In genomic region chr7:8785081-8785480, GRCh38 we compare ENCODE assay signal across 17 cellular contexts.
DNase-seq lines count a peak whose midpoint lies in the region; ATAC-seq and TF ChIP-seq lines count a peak whose summit lies in the region.
"Had no signal": no experiment of that assay in that cellular context is flagged by ENCODE, and none has a peak within 500 bp of the region (broad histone marks: within the 10 kb centered on the region; RNA-seq: fewer than 3 reads in every experiment).

No MANE protein-coding gene starts in this region.

- no peak overlapping the region for H2BK15ac ChIP-seq in mesendoderm (replicated peaks; ENCODE audit: low read depth)

- H2BK5ac ChIP-seq in mesendoderm (ENCODE audit: low read length) = no peak overlapping the region

- H3K23ac ChIP-seq in mesendoderm (ENCODE audit: low read length) = no peak overlapping the region

- DNase-seq in NCI-H82 (lab: John Stamatoyannopoulos, UW) (peak; percentile 4), NCI-H82 treated with DMSO at 0.1 percent for 48 hours (lab: John Stamatoyannopoulos, UW; ENCODE audit: unreplicated experiment) (no peak), WTC11 (ENCODE audit: low spot score) (no peak), mesendoderm (peak; percentile 5), GM23248 (no peak), AG08396 (ENCODE audit: low spot score) (no peak), mammary epithelial cell (no peak)
- DNase-seq: CD4-positive, CD25-positive, alpha-beta regulatory T cell; Kasumi-1; NCI-H1048; NCI-H1417 treated with DMSO at 0.1 percent for 48 hours; NCI-H187 treated with DMSO at 0.1 percent for 48 hours; NK-92 treated with Interleukin-12 subunit alpha and Interleukin-12 subunit beta, amount 100 ng/mL, for 24 hours; SIG-M5; SK-N-SH had no signal

- H2BK120ac ChIP-seq in mesendoderm (ENCODE audit: low read depth, low read length) = no peak overlapping the region

- peaks cover 3% of the 10 kb centered on the region for H3K9me3 ChIP-seq in GM23248 (ENCODE audit: low read depth)
- peaks cover 6% of the 10 kb centered on the region for H3K9me3 ChIP-seq in mammary epithelial cell (replicated peaks; ENCODE audit: insufficient read depth, low read length)
- H3K9me3 ChIP-seq: SK-N-SH had no signal

- no peaks in the 10 kb centered on the region for H3K36me3 ChIP-seq in mesendoderm (ENCODE audit: control insufficient read depth, insufficient read depth, low read length)
- H3K36me3 ChIP-seq in GM23248 (ENCODE audit: low read depth) = no peaks in the 10 kb centered on the region
- H3K36me3 ChIP-seq in mammary epithelial cell (ENCODE audit: insufficient read depth, low read length) = no peaks in the 10 kb centered on the region

- POLR2A ChIA-PET in WTC11 (lab: Charles Lee) = no interaction called here

- ATAC-seq in WTC11 = peak; percentile 78
- ATAC-seq: Panc1 had no signal

- H4K8ac ChIP-seq in mesendoderm (ENCODE audit: low read depth, low read length) = no peak overlapping the region

- H3K4me1 ChIP-seq in mesendoderm (ENCODE audit: control insufficient read depth, low read depth, low read length) (peaks cover 3% of the 10 kb centered on the region), GM23248 (ENCODE audit: insufficient read depth) (no peaks in the 10 kb centered on the region), mammary epithelial cell (ENCODE audit: insufficient read depth, low read length) (no peaks in the 10 kb centered on the region)

- peaks cover 9% of the 10 kb centered on the region for H3K4me1 Mint-ChIP-seq in WTC11
- H3K4me1 Mint-ChIP-seq: B cell; CD4-positive, CD25-positive, alpha-beta regulatory T cell had no signal

- H4K20me1 ChIP-seq in GM23248 (ENCODE audit: insufficient read depth) (no peaks in the 10 kb centered on the region), mammary epithelial cell (ENCODE audit: insufficient read depth, low read length) (no peaks in the 10 kb centered on the region)

- H3K9me3 Mint-ChIP-seq in WTC11 = no peaks in the 10 kb centered on the region

- no peak overlapping the region for H3K27ac Mint-ChIP-seq in WTC11
- H3K27ac Mint-ChIP-seq: B cell; CD4-positive, CD25-positive, alpha-beta regulatory T cell had no signal

- H3K9ac ChIP-seq in mesendoderm (ENCODE audit: low read length) (no peak overlapping the region), GM23248 (no peak overlapping the region), mammary epithelial cell (ENCODE audit: insufficient read depth, low read length) (no peak overlapping the region)
- H3K9ac ChIP-seq: SK-N-SH had no signal

- no peak overlapping the region for H3K56ac ChIP-seq in mesendoderm (ENCODE audit: low read length)

- dilution Hi-C loops in mammary epithelial cell (cut with HindIII; ENCODE audit: low sequenced_read_pairs) = no loop called here

- H2AFZ ChIP-seq in GM23248 (no peak overlapping the region), mammary epithelial cell (ENCODE audit: low read depth, low read length) (no peak overlapping the region)

- no peaks in the 10 kb centered on the region for H3K79me1 ChIP-seq in mesendoderm (ENCODE audit: low read length)

- H3K4me2 ChIP-seq in mesendoderm (ENCODE audit: low read length) = no peak overlapping the region
- H3K4me2 ChIP-seq in GM23248 (ENCODE audit: unreplicated experiment) = no peak overlapping the region
- H3K4me2 ChIP-seq in mammary epithelial cell (ENCODE audit: insufficient read depth, low read depth, low read length) = no peak overlapping the region
- H3K4me2 ChIP-seq: SK-N-SH had no signal

- H3K27me3 ChIP-seq in mesendoderm (ENCODE audit: insufficient read depth, low read length, poor library complexity) = no peaks in the 10 kb centered on the region
- H3K27me3 ChIP-seq in GM23248 (replicated peaks; ENCODE audit: insufficient read depth) = no peaks in the 10 kb centered on the region
- no peaks in the 10 kb centered on the region for H3K27me3 ChIP-seq in mammary epithelial cell (ENCODE audit: insufficient read depth, low read length)

- no peak overlapping the region for H3K27ac ChIP-seq in mesendoderm (ENCODE audit: low read depth, low read length)
- H3K27ac ChIP-seq in GM23248 = no peak overlapping the region
- no peak overlapping the region for H3K27ac ChIP-seq in mammary epithelial cell (ENCODE audit: insufficient read depth, low read depth, low read length)

- H3K9me2 ChIP-seq in GM23248 (ENCODE audit: insufficient read depth) = no peaks in the 10 kb centered on the region
- H3K9me2 ChIP-seq: SK-N-SH had no signal

- intact Hi-C loops in mammary epithelial cell (cut with micrococcal nuclease) = no loop called here

- no peak overlapping the region for H2AK5ac ChIP-seq in mesendoderm (ENCODE audit: low read length)

- H3K79me2 ChIP-seq in mesendoderm (ENCODE audit: control insufficient read depth, insufficient read depth, low read length) = no peaks in the 10 kb centered on the region
- no peaks in the 10 kb centered on the region for H3K79me2 ChIP-seq in GM23248 (ENCODE audit: insufficient read depth)
- no peaks in the 10 kb centered on the region for H3K79me2 ChIP-seq in mammary epithelial cell (ENCODE audit: insufficient read depth, low read length)

- in situ Hi-C loops in GM23248 (cut with MboI) (no loop called here), mammary epithelial cell (cut with MboI; ENCODE audit: low sequenced_read_pairs in 2 of 2) (no loop called here)

- H4K5ac ChIP-seq in mesendoderm (ENCODE audit: low read length) = no peak overlapping the region

- H3K4me3 Mint-ChIP-seq in WTC11 = no peak overlapping the region
- H3K4me3 Mint-ChIP-seq: B cell; CD4-positive, CD25-positive, alpha-beta regulatory T cell had no signal

- H3K4ac ChIP-seq in mesendoderm (ENCODE audit: low read depth, low read length) = no peak overlapping the region

- H3F3A ChIP-seq in GM23248 (ENCODE audit: insufficient read depth) = no peaks in the 10 kb centered on the region

- H3K27me3 Mint-ChIP-seq in WTC11 (ENCODE audit: low read depth) = no peaks in the 10 kb centered on the region
- H3K27me3 Mint-ChIP-seq: B cell; CD4-positive, CD25-positive, alpha-beta regulatory T cell had no signal

- H3K18ac ChIP-seq in mesendoderm (ENCODE audit: low read length) = no peak overlapping the region

- BruUV-seq in mammary epithelial cell (replicated peaks; lab: Mats Ljungman, UMichigan) = no TSS peak

- no peak overlapping the region for H3K4me3 ChIP-seq in mesendoderm (ENCODE audit: low read length)
- no peak overlapping the region for H3K4me3 ChIP-seq in GM23248
- H3K4me3 ChIP-seq in mammary epithelial cell (replicated peaks in 1 of 3; ENCODE audit: insufficient read depth in 1 of 3, low read depth in 2 of 3, low read length in 3 of 3) = no peak overlapping the region

- TF ChIP-seq CTCF in WTC11 (IDR thresholded peaks at IDR 0.05) (no peak), mammary epithelial cell (conservative IDR thresholded peaks at IDR 0.05 in 1 of 2, IDR thresholded peaks at IDR 0.05 in 1 of 2; ENCODE audit: extremely low read depth in 1 of 2, insufficient read depth in 1 of 2, low read depth in 1 of 2, low read length in 2 of 2) (no peak)

- CTCF ChIA-PET in WTC11 (lab: Charles Lee) = no interaction called here
- CTCF ChIA-PET in mammary epithelial cell (lab: Charles Lee; ENCODE audit: low non-redundant PET) = no interaction called here

- no peaks in the 10 kb centered on the region for H3K36me3 Mint-ChIP-seq in WTC11
- H3K36me3 Mint-ChIP-seq: CD4-positive, CD25-positive, alpha-beta regulatory T cell had no signal

TF ChIP-seq in WTC11, 78 proteins besides CTCF, POLR2A, EP300 and RAD21 (continues in another document):
- no peak for TF ChIP-seq STAT6 (CRISPR knock-in tag; conservative IDR thresholded peaks at IDR 0.05; ENCODE audit: low read depth)
- no peak for TF ChIP-seq ZNF423 (CRISPR knock-in tag; IDR thresholded peaks at IDR 0.05)
- TF ChIP-seq RORB (CRISPR knock-in tag; IDR thresholded peaks at IDR 0.05) = no peak
- TF ChIP-seq ZNF138 (CRISPR knock-in tag; conservative IDR thresholded peaks at IDR 0.05) = no peak
- TF ChIP-seq NFATC4 (CRISPR knock-in tag; IDR thresholded peaks at IDR 0.05) = no peak
- no peak for TF ChIP-seq PREB (CRISPR knock-in tag; IDR thresholded peaks at IDR 0.05; ENCODE audit: borderline replicate concordance)

Comparison
In these comparisons a context has a peak if more than half of its experiments do, and no peak if none do; other contexts are left out.
1. DNase-seq: peak in NCI-H82 (single experiment) and mesendoderm (single experiment); none in NCI-H82 treated with DMSO at 0.1 percent for 48 hours (single experiment), WTC11 (single experiment), GM23248 (single experiment), AG08396 (single experiment) and mammary epithelial cell (single experiment).